In genomic region chr19:32651729-32652140, GRCh38 we compare ENCODE assay signal across 10 cellular contexts. TPM values are rescaled to one million over a fixed set of nuclear protein-coding genes. Genes with fewer than 3 reads are reported as not detected.
A peak's percentile ranks its signal among the peaks of the same experiment; 100 is the strongest.
DNase-seq lines count a peak whose midpoint lies in the region; ATAC-seq and TF ChIP-seq lines count a peak whose summit lies in the region.
"Had no signal": no experiment of that assay in that cellular context is flagged by ENCODE, and none has a peak within 500 bp of the region (broad histone marks: within the 10 kb centered on the region; RNA-seq: fewer than 3 reads in every experiment).

No MANE protein-coding gene starts in this region.

- no peaks in the 10 kb centered on the region for H3K9me3 ChIP-seq in cardiac muscle cell (ENCODE audit: low read depth)

- ATAC-seq in SK-N-SH treated with all-trans-retinoic acid at 6 μM for 48 hours, result peak; percentile 53; the same call in 1 of the 3 replicates
- no peak for ATAC-seq in GM21515 (IDR thresholded peaks at IDR 0.05; ENCODE audit: unreplicated experiment)
- ATAC-seq in HG02678 (IDR thresholded peaks at IDR 0.05; ENCODE audit: unreplicated experiment), result no peak
- ATAC-seq: natural killer cell treated with Interleukin-12 subunit alpha and Interleukin-12 subunit beta and Interleukin-15 and Interleukin-18, amount 100 ng/mL, for 72 hours had no signal

- peak in 9 of 14 donors; percentile 5 to 42 (median 33) for DNase-seq in C1 segment of cervical spinal cord (lab: John Stamatoyannopoulos, UW)
- DNase-seq in cardiac muscle cell (ENCODE audit: low read depth in 1 of 2, low spot score in 1 of 2), result peak; percentile 34 to 70
- DNase-seq in nucleus accumbens (lab: John Stamatoyannopoulos, UW), result peak in 40 of 56 donors; percentile 2 to 71 (median 33)
- no peak for DNase-seq in NCI-H526 (lab: John Stamatoyannopoulos, UW)
- no peak for DNase-seq in activated CD4-positive, alpha-beta T cell treated with anti-CD3 and anti-CD28 coated beads, Interleukin-2, amount 50 U/mL, for 48 hours
- DNase-seq: activated T-cell treated with anti-CD3 and anti-CD28 coated beads for 4 hours had no signal

- TF ChIP-seq CTCF in cardiac muscle cell (IDR thresholded peaks at IDR 0.05; ENCODE audit: low read depth, low read length), result peak; percentile 13

- H3K27me3 ChIP-seq in cardiac muscle cell, result no peaks in the 10 kb centered on the region

- H3K4me1 ChIP-seq in cardiac muscle cell (ENCODE audit: low read depth), result no peaks in the 10 kb centered on the region

- peaks cover 7% of the 10 kb centered on the region for H3K36me3 ChIP-seq in cardiac muscle cell

- H3K27ac ChIP-seq in cardiac muscle cell, result no peak overlapping the region

- no peak overlapping the region for H3K4me3 ChIP-seq in cardiac muscle cell

TF ChIP-seq in SK-N-SH treated with all-trans-retinoic acid at 6 μM for 48 hours, 23 proteins besides CTCF, POLR2A, EP300 and RAD21:
- TF ChIP-seq ARNTL (CRISPR knock-in tag; IDR thresholded peaks at IDR 0.05; ENCODE audit: borderline replicate concordance, low read depth), result no peak
- TF ChIP-seq GLIS3 (CRISPR knock-in tag; IDR thresholded peaks at IDR 0.05), result no peak
- TF ChIP-seq TOX (CRISPR knock-in tag; IDR thresholded peaks at IDR 0.05; ENCODE audit: borderline replicate concordance), result no peak
- no peak for TF ChIP-seq ZFP3 (CRISPR knock-in tag; IDR thresholded peaks at IDR 0.05)
- no peak for TF ChIP-seq PPARA (CRISPR knock-in tag; IDR thresholded peaks at IDR 0.05; ENCODE audit: borderline replicate concordance)
- no peak for TF ChIP-seq SNAI2 (CRISPR knock-in tag; IDR thresholded peaks at IDR 0.05)

RNA-seq across cellular contexts. Expression of gene ANKRD27, which starts 23.2 kb away (rescaled TPM):
- total RNA-seq in cardiac muscle cell, result 9.7 and 10.5 TPM in 2 replicates
- polyA plus RNA-seq in cardiac muscle cell, result 6.3 and 13.7 TPM in 2 replicates

RNA-seq across cellular contexts. Expression of gene RGS9BP, which starts 23.9 kb away (rescaled TPM):
- total RNA-seq in cardiac muscle cell, result 0.85 and 1.0 TPM in 2 replicates
- 1.1 TPM in 1 of 2 replicates, not detected in the other for polyA plus RNA-seq in cardiac muscle cell

RNA-seq across cellular contexts. Expression of gene NUDT19, which starts 39.9 kb away (rescaled TPM):
- total RNA-seq in cardiac muscle cell, result 5.1 and 5.5 TPM in 2 replicates
- 2.1 and 3.3 TPM in 2 replicates for polyA plus RNA-seq in cardiac muscle cell

Comparison
In these comparisons a context has a peak if more than half of its experiments do, and no peak if none do; other contexts are left out.
1. DNase-seq: peak in C1 segment of cervical spinal cord (9 of 14), cardiac muscle cell (2 of 2) and nucleus accumbens (40 of 56); none in NCI-H526 (0 of 2) and activated CD4-positive, alpha-beta T cell treated with anti-CD3 and anti-CD28 coated beads, Interleukin-2, amount 50 U/mL, for 48 hours (0 of 2).